Comparison of ENCODE assay signal across 8 cellular contexts in the genomic region with DNA sequence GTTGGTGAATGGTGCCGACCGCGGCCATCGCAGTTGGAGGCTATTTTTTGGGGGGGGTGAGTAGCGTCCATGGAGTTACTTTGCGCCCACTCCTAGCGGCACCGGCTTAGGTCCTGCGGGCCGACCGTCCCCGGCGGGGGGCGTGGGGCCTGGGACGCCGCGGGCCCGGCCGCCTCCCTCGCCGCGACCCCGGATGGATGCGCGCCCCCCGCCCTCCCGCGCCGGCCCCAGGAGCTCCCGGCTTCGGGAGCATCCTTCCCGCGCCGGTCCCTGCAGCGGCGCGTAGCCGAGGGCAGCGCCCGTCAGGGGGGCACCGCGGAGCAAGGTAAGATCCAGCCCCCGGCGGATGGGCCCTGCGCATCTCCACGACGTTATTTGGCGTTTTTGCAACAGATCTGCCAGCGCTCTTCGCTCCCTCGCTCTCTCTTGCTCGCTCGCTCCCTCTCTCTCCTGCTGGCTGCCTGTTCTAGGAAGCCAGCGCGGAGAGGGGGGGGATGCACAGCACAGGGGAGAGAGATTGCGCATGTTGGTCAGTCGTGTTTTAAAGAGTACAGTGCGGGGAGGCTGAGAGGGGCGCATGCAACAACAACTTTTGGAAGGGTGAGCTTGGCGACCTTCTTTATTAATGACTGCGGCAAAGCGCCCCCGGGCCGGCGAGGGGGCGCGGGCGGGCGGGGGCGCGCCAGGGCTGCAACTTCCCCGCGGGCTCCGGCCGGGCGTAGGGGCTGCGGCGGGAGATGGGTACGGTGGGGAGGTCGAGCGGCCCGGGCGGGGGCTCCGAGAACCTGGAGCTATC. TPM values are rescaled to one million over a fixed set of nuclear protein-coding genes. Genes with fewer than 3 reads are reported as not detected.
DNase-seq lines count a peak whose midpoint lies in the region; ATAC-seq lines count a peak whose summit lies in the region.

No MANE protein-coding gene starts in this region.

- H3K4me1 Mint-ChIP-seq in activated CD4-positive, alpha-beta T cell treated with anti-CD3 and anti-CD28 coated beads, Interleukin-2, amount 10 ng/mL, durations not matched to agents 7 days and 5 days: peaks cover 35% of the 10 kb centered on the region
- peaks cover 23% of the 10 kb centered on the region for H3K4me1 Mint-ChIP-seq in dendritic cell treated with granulocyte-macrophage colony-stimulating factor and Interleukin-4, amounts not matched to agents 40 ng/mL and 50 ng/mL, for 4 days (ENCODE audit: low read depth)

- H3K27me3 Mint-ChIP-seq in activated CD4-positive, alpha-beta T cell treated with anti-CD3 and anti-CD28 coated beads, Interleukin-2, amount 10 ng/mL, durations not matched to agents 7 days and 5 days: peaks cover 13% of the 10 kb centered on the region
- H3K27me3 Mint-ChIP-seq in dendritic cell treated with granulocyte-macrophage colony-stimulating factor and Interleukin-4, amounts not matched to agents 40 ng/mL and 50 ng/mL, for 4 days: peaks cover 3% of the 10 kb centered on the region

- peak overlapping the region; percentile 99 for H3K4me3 Mint-ChIP-seq in activated CD4-positive, alpha-beta T cell treated with anti-CD3 and anti-CD28 coated beads, Interleukin-2, amount 10 ng/mL, durations not matched to agents 7 days and 5 days
- peak overlapping the region; percentile 95 for H3K4me3 Mint-ChIP-seq in dendritic cell treated with granulocyte-macrophage colony-stimulating factor and Interleukin-4, amounts not matched to agents 40 ng/mL and 50 ng/mL, for 4 days

- H3K27ac Mint-ChIP-seq in activated CD4-positive, alpha-beta T cell treated with anti-CD3 and anti-CD28 coated beads, Interleukin-2, amount 10 ng/mL, durations not matched to agents 7 days and 5 days: peak overlapping the region; percentile 99
- peak overlapping the region; percentile 98 for H3K27ac Mint-ChIP-seq in dendritic cell treated with granulocyte-macrophage colony-stimulating factor and Interleukin-4, amounts not matched to agents 40 ng/mL and 50 ng/mL, for 4 days

- ATAC-seq in HG02763 (IDR thresholded peaks at IDR 0.05; ENCODE audit: unreplicated experiment): peak; percentile 5
- ATAC-seq in HG03095 (IDR thresholded peaks at IDR 0.05; ENCODE audit: unreplicated experiment): no peak

- H3K9me3 Mint-ChIP-seq in activated CD4-positive, alpha-beta T cell treated with anti-CD3 and anti-CD28 coated beads, Interleukin-2, amount 10 ng/mL, durations not matched to agents 7 days and 5 days: no peaks in the 10 kb centered on the region
- no peaks in the 10 kb centered on the region for H3K9me3 Mint-ChIP-seq in dendritic cell treated with granulocyte-macrophage colony-stimulating factor and Interleukin-4, amounts not matched to agents 40 ng/mL and 50 ng/mL, for 4 days

- intact Hi-C loops in dendritic cell treated with granulocyte-macrophage colony-stimulating factor and Interleukin-4, amounts not matched to agents 40 ng/mL and 50 ng/mL, for 4 days (cut with micrococcal nuclease): loop anchor here (1.0 to 2.0 kb wide), 2 partner anchors 51 to 59 kb away; no protein-coding TSS in a partner anchor

- CTCF ChIA-PET in activated CD4-positive, alpha-beta T cell treated with anti-CD3 and anti-CD28 coated beads, Interleukin-2, amount 10 ng/mL, durations not matched to agents 7 days and 5 days (lab: Charles Lee): interaction anchor here (0.6 to 3.2 kb wide), 14 partner anchors 9 to 379 kb away, joined by 3 to 35 read pairs (median 4); a partner anchor contains a TSS

- POLR2A ChIA-PET in activated CD4-positive, alpha-beta T cell treated with anti-CD3 and anti-CD28 coated beads, Interleukin-2, amount 10 ng/mL, durations not matched to agents 7 days and 5 days (lab: Charles Lee): interaction anchor here (0.6 kb wide), 1 partner anchor 175 kb away, joined by 3 read pairs; no protein-coding TSS in a partner anchor

- peaks cover 4% of the 10 kb centered on the region for H3K36me3 Mint-ChIP-seq in activated CD4-positive, alpha-beta T cell treated with anti-CD3 and anti-CD28 coated beads, Interleukin-2, amount 10 ng/mL, durations not matched to agents 7 days and 5 days (ENCODE audit: low read depth)
- H3K36me3 Mint-ChIP-seq in dendritic cell treated with granulocyte-macrophage colony-stimulating factor and Interleukin-4, amounts not matched to agents 40 ng/mL and 50 ng/mL, for 4 days (ENCODE audit: low read depth): peaks cover 9% of the 10 kb centered on the region

- DNase-seq in EH (ENCODE audit: low read depth): peak; percentile 81
- peak; percentile 53 for DNase-seq in NCI-H345 (lab: John Stamatoyannopoulos, UW)
- peak; percentile 76 for DNase-seq in activated CD4-positive, alpha-beta T cell treated with anti-CD3 and anti-CD28 coated beads, Interleukin-2, amount 10 ng/mL, durations not matched to agents 7 days and 5 days
- DNase-seq in left kidney (ENCODE audit: low read depth, low spot score): peak; percentile 95
- DNase-seq in stimulated activated CD4-positive, alpha-beta T cell treated with anti-CD3 and anti-CD28 coated beads, Interleukin-2, amount 100 ng/mL, for 24 hours: peak; percentile 63 to 69

RNA-seq across cellular contexts. Expression of a gene that starts 0.4 kb away (rescaled TPM):
- 10 to 100 TPM; 92.5 to 93.8 TPM for total RNA-seq in activated CD4-positive, alpha-beta T cell treated with anti-CD3 and anti-CD28 coated beads, Interleukin-2, amount 10 ng/mL, durations not matched to agents 7 days and 5 days
